1 cellular context compared by ENCODE assay signal in the genomic region with DNA sequence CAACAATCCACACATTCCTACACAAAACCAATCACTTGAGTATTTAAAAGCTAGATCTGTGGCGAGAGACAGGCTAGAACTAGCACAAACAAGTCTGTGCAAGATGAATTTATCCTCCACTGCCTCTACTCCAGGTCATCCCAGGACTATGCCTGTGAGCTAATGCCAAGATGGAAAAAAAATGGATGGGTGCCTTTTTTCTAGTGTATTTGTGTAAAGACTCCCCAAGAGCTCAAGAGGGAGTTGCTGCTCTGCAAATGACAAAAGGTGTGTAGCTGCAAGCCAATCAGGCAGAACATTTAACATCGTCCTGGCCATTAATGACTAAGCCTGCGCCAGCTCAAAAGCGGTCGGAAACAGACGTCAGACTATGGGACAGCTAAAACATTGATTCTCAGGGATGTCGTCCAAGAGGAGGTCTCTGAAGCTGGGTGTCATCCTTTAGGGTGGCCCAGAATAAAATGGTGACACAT.
TF ChIP-seq lines count a peak whose summit lies in the region.

No MANE protein-coding gene starts in this region.

TF ChIP-seq in HEK293, 187 proteins besides CTCF, POLR2A, EP300 and RAD21:
- no peak for TF ChIP-seq ZNF114 (tag by site-specific recombination; IDR thresholded peaks at IDR 0.05)
- TF ChIP-seq ZNF600 (tag by site-specific recombination; IDR thresholded peaks at IDR 0.05), result peak; percentile 9; the same call in 1 of the 2 replicates
- no peak for TF ChIP-seq ZNF501 (tag by site-specific recombination; IDR thresholded peaks at IDR 0.05)
- TF ChIP-seq ZNF350 (tag by site-specific recombination; IDR thresholded peaks at IDR 0.05), result no peak
- TF ChIP-seq ZNF37A (tag by site-specific recombination; IDR thresholded peaks at IDR 0.05), result no peak
- peak; percentile 37; the same call in 1 of the 2 replicates for TF ChIP-seq IKZF3 (tag by site-specific recombination; IDR thresholded peaks at IDR 0.05)
